Comparison of ENCODE assay signal across 11 cellular contexts in the genomic region with DNA sequence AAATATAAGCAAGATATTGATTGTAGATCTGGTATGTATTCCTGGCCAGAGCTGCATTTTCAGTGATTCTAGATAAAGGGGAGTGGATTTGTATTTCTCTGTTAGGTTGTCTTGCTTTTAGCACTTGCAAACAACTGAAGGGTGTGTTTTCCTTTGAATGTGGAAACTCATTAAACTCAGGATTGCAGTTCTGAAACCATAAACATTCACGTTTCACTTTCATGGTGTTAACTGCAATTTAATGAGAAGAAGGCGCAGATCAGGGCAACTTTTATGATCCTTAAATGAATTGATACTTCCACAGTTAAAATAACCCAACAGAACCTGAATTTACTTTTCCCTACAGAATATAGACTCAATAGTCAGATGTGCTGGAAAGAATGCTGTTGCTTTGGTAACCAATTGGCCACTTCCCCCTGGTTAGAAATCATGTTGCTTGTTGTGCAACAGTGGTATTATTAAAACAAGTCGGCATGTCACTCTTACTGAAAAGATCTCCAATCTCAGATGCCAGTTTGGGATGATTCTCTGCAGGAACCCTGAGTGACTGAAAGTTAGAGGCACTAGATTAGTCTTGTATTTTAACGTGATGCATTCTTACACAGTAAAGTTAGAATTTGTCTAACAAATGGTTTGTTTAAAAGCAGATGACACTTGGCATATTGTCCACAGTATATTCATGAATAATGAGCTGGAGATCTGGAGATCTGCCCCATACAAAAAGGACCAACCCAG.
DNase-seq lines count a peak whose midpoint lies in the region; ATAC-seq and FAIRE-seq lines count a peak whose summit lies in the region.
"Had no signal": no experiment of that assay in that cellular context is flagged by ENCODE, and none has a peak within 500 bp of the region (broad histone marks: within the 10 kb centered on the region; RNA-seq: fewer than 3 reads in every experiment).

No MANE protein-coding gene starts in this region.

- no peak for FAIRE-seq in HTR-8/SVneo (lab: Jason Lieb, UNC)

- no peak for ATAC-seq in GM21576 (IDR thresholded peaks at IDR 0.05; ENCODE audit: unreplicated experiment)
- no peak for ATAC-seq in HG02610 (IDR thresholded peaks at IDR 0.05; ENCODE audit: unreplicated experiment)

- DNase-seq in AG08395 (ENCODE audit: low spot score), result peak; percentile 77
- peak; percentile 20 for DNase-seq in HTR-8/SVneo (ENCODE audit: insufficient read length, low spot score)
- peak; percentile 53 for DNase-seq in astrocyte of the hippocampus (ENCODE audit: low read depth, low spot score)
- peak; percentile 39 for DNase-seq in left kidney (ENCODE audit: low read depth, low spot score)
- no peak for DNase-seq in NCI-H82 treated with DMSO at 0.1 percent for 48 hours (lab: John Stamatoyannopoulos, UW; ENCODE audit: unreplicated experiment)
- DNase-seq in stimulated activated CD4-positive, alpha-beta T cell treated with anti-CD3 and anti-CD28 coated beads, Interleukin-4, amount 100 ng/mL, for 24 hours, result no peak
- DNase-seq: NCI-H1092; occipital lobe; stimulated activated CD4-positive, alpha-beta T cell treated with anti-CD3 and anti-CD28 coated beads, Interleukin-2, amount 100 ng/mL, for 48 hours had no signal

Comparison
In these comparisons a context has a peak if more than half of its experiments do, and no peak if none do; other contexts are left out.
1. DNase-seq: peak in AG08395 (single experiment), HTR-8/SVneo (single experiment), astrocyte of the hippocampus (single experiment) and left kidney (single experiment); none in NCI-H82 treated with DMSO at 0.1 percent for 48 hours (single experiment) and stimulated activated CD4-positive, alpha-beta T cell treated with anti-CD3 and anti-CD28 coated beads, Interleukin-4, amount 100 ng/mL, for 24 hours (single experiment).